ENCODE assay signal across 1 cellular context in the genomic region with DNA sequence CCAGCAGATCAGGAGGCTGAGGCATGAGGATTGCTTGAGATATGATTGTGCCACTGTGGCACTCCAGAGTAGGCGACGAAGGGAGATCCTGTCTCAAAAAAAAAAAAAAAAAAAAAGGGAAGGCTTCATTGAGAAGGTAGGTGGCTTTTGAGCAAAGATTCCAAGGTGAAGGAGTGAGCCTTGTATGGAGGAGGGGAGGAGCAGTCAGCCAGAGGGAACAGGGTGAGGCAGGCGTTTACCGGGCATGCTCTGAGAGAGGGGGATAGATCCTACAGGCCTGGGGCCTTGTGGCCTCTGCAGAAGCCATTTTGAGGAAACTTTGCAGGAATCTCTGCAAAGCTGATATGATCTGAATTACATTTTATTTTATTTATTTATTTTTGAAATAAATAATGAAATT.
A peak's percentile ranks its signal among the peaks of the same experiment; 100 is the strongest.
TF ChIP-seq lines count a peak whose summit lies in the region.

No MANE protein-coding gene starts in this region.

TF ChIP-seq in H1, 55 proteins besides CTCF, POLR2A, EP300 and RAD21:
- TF ChIP-seq NANOG (IDR thresholded peaks at IDR 0.05; ENCODE audit: insufficient read depth, low read depth, low read length, poor library complexity, severe bottlenecking) (no peak), YY1 (IDR thresholded peaks at IDR 0.05; ENCODE audit: low read depth, low read length) (0 out of 2 replicates have a peak, but pooled peaks have one; percentile 20)
